23 cellular contexts compared by ENCODE assay signal in genomic region chr4:113718252-113718651, GRCh38.
"Had no signal": no experiment of that assay in that cellular context is flagged by ENCODE, and none has a peak within 500 bp of the region (broad histone marks: within the 10 kb centered on the region; RNA-seq: fewer than 3 reads in every experiment).

No MANE protein-coding gene starts in this region.

- H3K4me3 ChIP-seq: left lung, lower lobe of right lung, ovary, right atrium auricular region, right lobe of liver, smooth muscle cell, suprapubic skin, thoracic aorta, tibial artery, upper lobe of right lung had no signal

- H3K27me3 ChIP-seq: left lung, ovary, right atrium auricular region, right lobe of liver, suprapubic skin, tibial artery, upper lobe of right lung had no signal

- DNase-seq: hippocampal formation; kidney; left colon; left lung; lower lobe of right lung; mammary epithelial cell; mesenchymal stem cell; naive thymus-derived CD8-positive, alpha-beta T cell; ovary; right lobe of liver; stimulated activated CD4-positive, alpha-beta T cell treated with anti-CD3 and anti-CD28 coated beads, Interleukin-1b, Interleukin-23, amount 100 ng/mL, for 48 hours; stimulated activated CD4-positive, alpha-beta T cell treated with anti-CD3 and anti-CD28 coated beads, Interleukin-2, amount 100 ng/mL, for 48 hours; stimulated activated naive B cell treated with anti-CD40 and anti-IgM and Interleukin-4, amounts not matched to agents 10 μg/mL and 1 μg/mL and 100 μg/mL, for 72 hours; tibial artery; trophoblast cell; upper lobe of right lung had no signal

- H3K27ac Mint-ChIP-seq: naive thymus-derived CD8-positive, alpha-beta T cell; nephron; progenitor cell of endocrine pancreas; stimulated activated naive B cell treated with anti-CD40 and anti-IgM and Interleukin-4, amounts not matched to agents 10 μg/mL and 1 μg/mL and 100 μg/mL, for 72 hours; stimulated activated naive CD8-positive, alpha-beta T cell treated with anti-CD3 and anti-CD28 coated beads, Interleukin-15, Interleukin-2, amounts not matched to agents 100 ng/mL and 50 ng/mL, for 24 hours had no signal

- H3K27ac ChIP-seq: left lung, lower lobe of right lung, ovary, right atrium auricular region, right lobe of liver, suprapubic skin, thoracic aorta, tibial artery, upper lobe of right lung had no signal

- H3K27me3 Mint-ChIP-seq: naive thymus-derived CD8-positive, alpha-beta T cell; progenitor cell of endocrine pancreas; stimulated activated naive B cell treated with anti-CD40 and anti-IgM and Interleukin-4, amounts not matched to agents 10 μg/mL and 1 μg/mL and 100 μg/mL, for 72 hours; stimulated activated naive CD8-positive, alpha-beta T cell treated with anti-CD3 and anti-CD28 coated beads, Interleukin-15, Interleukin-2, amounts not matched to agents 100 ng/mL and 50 ng/mL, for 24 hours had no signal

- H3K4me2 ChIP-seq: smooth muscle cell had no signal

- H3K36me3 ChIP-seq: left lung, lower lobe of right lung, ovary, right atrium auricular region, right lobe of liver, suprapubic skin, tibial artery, upper lobe of right lung had no signal

- H3K4me3 Mint-ChIP-seq: naive thymus-derived CD8-positive, alpha-beta T cell; nephron; stimulated activated naive B cell treated with anti-CD40 and anti-IgM and Interleukin-4, amounts not matched to agents 10 μg/mL and 1 μg/mL and 100 μg/mL, for 72 hours; stimulated activated naive CD8-positive, alpha-beta T cell treated with anti-CD3 and anti-CD28 coated beads, Interleukin-15, Interleukin-2, amounts not matched to agents 100 ng/mL and 50 ng/mL, for 24 hours had no signal

- H3K4me1 ChIP-seq: left lung, lower lobe of right lung, right lobe of liver, suprapubic skin, upper lobe of right lung had no signal

- H3K9me3 Mint-ChIP-seq: naive thymus-derived CD8-positive, alpha-beta T cell; nephron; stimulated activated naive B cell treated with anti-CD40 and anti-IgM and Interleukin-4, amounts not matched to agents 10 μg/mL and 1 μg/mL and 100 μg/mL, for 72 hours; stimulated activated naive CD8-positive, alpha-beta T cell treated with anti-CD3 and anti-CD28 coated beads, Interleukin-15, Interleukin-2, amounts not matched to agents 100 ng/mL and 50 ng/mL, for 24 hours had no signal

- H3K9me3 ChIP-seq: left lung, lower lobe of right lung, ovary, right atrium auricular region, right lobe of liver, suprapubic skin, thoracic aorta, tibial artery, upper lobe of right lung had no signal
